Comparison of ENCODE assay signal across 27 cellular contexts in genomic region chr5:112179290-112179689, GRCh38.
"Had no signal": no experiment of that assay in that cellular context is flagged by ENCODE, and none has a peak within 500 bp of the region (broad histone marks: within the 10 kb centered on the region; RNA-seq: fewer than 3 reads in every experiment).

No MANE protein-coding gene starts in this region.

- H3K36me3 ChIP-seq: ascending aorta, brain microvascular endothelial cell, gastrocnemius medialis, pancreas, uterus had no signal

- H3K4me3 Mint-ChIP-seq: activated CD4-positive, alpha-beta memory T cell treated with anti-CD3 and anti-CD28 coated beads, Interleukin-2, amount 10 ng/mL, durations not matched to agents 7 days and 5 days; activated CD4-positive, alpha-beta T cell treated with anti-CD3 and anti-CD28 coated beads, Interleukin-2, amount 10 ng/mL, durations not matched to agents 7 days and 5 days; activated naive CD4-positive, alpha-beta T cell treated with anti-CD3 and anti-CD28 coated beads, Interleukin-2, amount 10 ng/mL, durations not matched to agents 7 days and 5 days; activated naive CD8-positive, alpha-beta T cell treated with anti-CD3 and anti-CD28 coated beads, Interleukin-2, amount 10 ng/mL, durations not matched to agents 7 days and 5 days; activated T-cell treated with anti-CD3 and anti-CD28 coated beads, Interleukin-2, amount 50 U/mL, for 24 hours; dendritic cell treated with granulocyte-macrophage colony-stimulating factor and Interleukin-4, amounts not matched to agents 40 ng/mL and 50 ng/mL, for 4 days; nephron progenitor cell; T-helper 17 cell had no signal

- ATAC-seq: gastrocnemius medialis; left ventricle myocardium superior; pancreas; psoas muscle; stimulated activated naive CD8-positive, alpha-beta T cell treated with anti-CD3 and anti-CD28 coated beads, Interleukin-15, Interleukin-2, amounts not matched to agents 100 U/mL and 50 U/mL, for 24 hours; T-helper 17 cell had no signal

- H3K36me3 Mint-ChIP-seq: activated naive CD4-positive, alpha-beta T cell treated with anti-CD3 and anti-CD28 coated beads, Interleukin-2, amount 10 ng/mL, durations not matched to agents 7 days and 5 days; activated naive CD8-positive, alpha-beta T cell treated with anti-CD3 and anti-CD28 coated beads, Interleukin-2, amount 10 ng/mL, durations not matched to agents 7 days and 5 days had no signal

- H3K4me1 ChIP-seq: ascending aorta, pancreas, psoas muscle, right atrium auricular region, testis, uterus had no signal

- H3K4me3 ChIP-seq: ascending aorta, gastrocnemius medialis, pancreas, psoas muscle, right atrium auricular region, testis, uterus had no signal

- H3K27me3 ChIP-seq: ascending aorta, brain microvascular endothelial cell, gastrocnemius medialis, pancreas, right atrium auricular region, testis, uterus had no signal

- H3K27ac Mint-ChIP-seq: activated CD4-positive, alpha-beta memory T cell treated with anti-CD3 and anti-CD28 coated beads, Interleukin-2, amount 10 ng/mL, durations not matched to agents 7 days and 5 days; activated CD4-positive, alpha-beta T cell treated with anti-CD3 and anti-CD28 coated beads, Interleukin-2, amount 10 ng/mL, durations not matched to agents 7 days and 5 days; activated naive CD4-positive, alpha-beta T cell treated with anti-CD3 and anti-CD28 coated beads, Interleukin-2, amount 10 ng/mL, durations not matched to agents 7 days and 5 days; activated naive CD8-positive, alpha-beta T cell treated with anti-CD3 and anti-CD28 coated beads, Interleukin-2, amount 10 ng/mL, durations not matched to agents 7 days and 5 days; activated T-cell treated with anti-CD3 and anti-CD28 coated beads, Interleukin-2, amount 50 U/mL, for 24 hours; dendritic cell treated with granulocyte-macrophage colony-stimulating factor and Interleukin-4, amounts not matched to agents 40 ng/mL and 50 ng/mL, for 4 days; nephron progenitor cell; T-helper 17 cell had no signal

- H3K27ac ChIP-seq: ascending aorta, brain microvascular endothelial cell, gastrocnemius medialis, pancreas, psoas muscle, right atrium auricular region, testis, uterus had no signal

- H3K4me1 Mint-ChIP-seq: activated naive CD4-positive, alpha-beta T cell treated with anti-CD3 and anti-CD28 coated beads, Interleukin-2, amount 10 ng/mL, durations not matched to agents 7 days and 5 days had no signal

- H3K9me3 Mint-ChIP-seq: activated CD4-positive, alpha-beta memory T cell treated with anti-CD3 and anti-CD28 coated beads, Interleukin-2, amount 10 ng/mL, durations not matched to agents 7 days and 5 days; activated CD4-positive, alpha-beta T cell treated with anti-CD3 and anti-CD28 coated beads, Interleukin-2, amount 10 ng/mL, durations not matched to agents 7 days and 5 days; activated naive CD4-positive, alpha-beta T cell treated with anti-CD3 and anti-CD28 coated beads, Interleukin-2, amount 10 ng/mL, durations not matched to agents 7 days and 5 days; activated naive CD8-positive, alpha-beta T cell treated with anti-CD3 and anti-CD28 coated beads, Interleukin-2, amount 10 ng/mL, durations not matched to agents 7 days and 5 days; activated T-cell treated with anti-CD3 and anti-CD28 coated beads, Interleukin-2, amount 50 U/mL, for 24 hours; dendritic cell treated with granulocyte-macrophage colony-stimulating factor and Interleukin-4, amounts not matched to agents 40 ng/mL and 50 ng/mL, for 4 days; nephron progenitor cell had no signal

- H3K9me3 ChIP-seq: ascending aorta, gastrocnemius medialis, pancreas, psoas muscle, right atrium auricular region, testis, uterus had no signal

- DNase-seq: activated CD4-positive, alpha-beta memory T cell treated with anti-CD3 and anti-CD28 coated beads, Interleukin-2, amount 10 ng/mL, durations not matched to agents 7 days and 5 days; activated CD4-positive, alpha-beta T cell treated with anti-CD3 and anti-CD28 coated beads, Interleukin-2, amount 10 ng/mL, durations not matched to agents 7 days and 5 days; activated CD4-positive, CD25-positive, alpha-beta regulatory T cell treated with anti-CD3 and anti-CD28 coated beads, Interleukin-2, amount 50 U/mL, for 72 hours; activated CD8-positive, alpha-beta memory T cell treated with anti-CD3 and anti-CD28 coated beads, Interleukin-2, amount 50 U/mL, for 48 hours; activated gamma-delta T cell; activated naive CD4-positive, alpha-beta T cell treated with anti-CD3 and anti-CD28 coated beads, Interleukin-2, amount 10 ng/mL, durations not matched to agents 7 days and 5 days; activated naive CD8-positive, alpha-beta T cell treated with anti-CD3 and anti-CD28 coated beads, Interleukin-2, amount 10 ng/mL, durations not matched to agents 7 days and 5 days; activated T-cell treated with anti-CD3 and anti-CD28 coated beads, Interleukin-2, amount 50 U/mL, for 24 hours; brain microvascular endothelial cell; gastrocnemius medialis; glutamatergic neuron; islet precursor cell; left ventricle myocardium superior; nephron progenitor cell; nucleus accumbens; pancreas; psoas muscle; stimulated activated CD4-positive, alpha-beta T cell treated with anti-CD3 and anti-CD28 coated beads, Interleukin-4, amount 100 ng/mL, for 1 hour; stimulated activated naive CD8-positive, alpha-beta T cell treated with anti-CD3 and anti-CD28 coated beads, Interleukin-15, Interleukin-2, amounts not matched to agents 100 U/mL and 50 U/mL, for 24 hours; T-helper 17 cell; T1000; testis; trophoblast cell; uterus had no signal
